ENCODE assay signal across 7 cellular contexts in genomic region chr20:30500444-30500814, GRCh38.
A peak's percentile ranks its signal among the peaks of the same experiment; 100 is the strongest.
DNase-seq lines count a peak whose midpoint lies in the region; TF ChIP-seq lines count a peak whose summit lies in the region.
"Not testable (repeated sequence)": the region's sequence is repeated elsewhere in the genome, so short reads cannot be mapped to it uniquely, and the experiment has no call there.

No MANE protein-coding gene starts in this region.

- not testable (repeated sequence) for H3K79me2 ChIP-seq in trophoblast cell (ENCODE audit: control insufficient read depth, insufficient read depth, low read length, poor library complexity)

- not testable (repeated sequence) for H2AFZ ChIP-seq in trophoblast cell (ENCODE audit: insufficient read depth, low read length, poor library complexity)

- not testable (repeated sequence) for H3K27ac ChIP-seq in esophagus muscularis mucosa (replicated peaks in 1 of 4); trophoblast cell (ENCODE audit: low read depth, low read length)

- H3K9me3 Mint-ChIP-seq in HFFc6; activated naive CD4-positive, alpha-beta T cell treated with anti-CD3 and anti-CD28 coated beads, Interleukin-2, amount 10 ng/mL, durations not matched to agents 7 days and 5 days: not testable (repeated sequence)

- peak; percentile 57 for TF ChIP-seq CTCF in HFFc6 (IDR thresholded peaks at IDR 0.05)
- peak; percentile 29 to 57 (median 43) for TF ChIP-seq CTCF in esophagus muscularis mucosa (IDR thresholded peaks at IDR 0.05)

- peak; percentile 7 for DNase-seq in HFFc6
- DNase-seq in NCI-H2227 (lab: John Stamatoyannopoulos, UW; ENCODE audit: unreplicated experiment), result peak; percentile 40
- peak; percentile 2 for DNase-seq in SIG-M5 treated with dmso at 0.1 percent for 504 hours (lab: John Stamatoyannopoulos, UW; ENCODE audit: unreplicated experiment)
- peak; percentile 33 for DNase-seq in activated naive CD4-positive, alpha-beta T cell treated with anti-CD3 and anti-CD28 coated beads, Interleukin-2, amount 10 ng/mL, durations not matched to agents 7 days and 5 days
- peak; percentile 74 for DNase-seq in esophagus muscularis mucosa (ENCODE audit: extremely low spot score)
- DNase-seq in inferior parietal cortex (ENCODE audit: extremely low spot score), result peak; percentile 1
- not testable (repeated sequence) for DNase-seq in trophoblast cell

- not testable (repeated sequence) for H3K4me1 Mint-ChIP-seq in HFFc6 (ENCODE audit: low read depth); activated naive CD4-positive, alpha-beta T cell treated with anti-CD3 and anti-CD28 coated beads, Interleukin-2, amount 10 ng/mL, durations not matched to agents 7 days and 5 days

- H4K12ac ChIP-seq in trophoblast cell (ENCODE audit: low read depth, low read length), result not testable (repeated sequence)

- H2BK5ac ChIP-seq in trophoblast cell (ENCODE audit: low read depth, low read length, poor library complexity), result not testable (repeated sequence)

- peak overlapping the region; percentile 39 for H3K4me2 ChIP-seq in trophoblast cell (ENCODE audit: low read length)

- H3K27me3 Mint-ChIP-seq in HFFc6 (ENCODE audit: insufficient read depth); activated naive CD4-positive, alpha-beta T cell treated with anti-CD3 and anti-CD28 coated beads, Interleukin-2, amount 10 ng/mL, durations not matched to agents 7 days and 5 days: not testable (repeated sequence)

- TF ChIP-seq POLR2A in esophagus muscularis mucosa (IDR thresholded peaks at IDR 0.05; ENCODE audit: low read depth), result not testable (repeated sequence)

- H3K27me3 ChIP-seq in esophagus muscularis mucosa, result peaks cover 0 to 49% (median 0%) of the 10 kb centered on the region in 4 donors
- H3K27me3 ChIP-seq in trophoblast cell (ENCODE audit: insufficient read depth, low read length), result not testable (repeated sequence)

- not testable (repeated sequence) for H3K27ac Mint-ChIP-seq in HFFc6; activated naive CD4-positive, alpha-beta T cell treated with anti-CD3 and anti-CD28 coated beads, Interleukin-2, amount 10 ng/mL, durations not matched to agents 7 days and 5 days

- WGBS in esophagus muscularis mucosa, result 14% methylated on average over 10 of the region's 10 CpGs
- WGBS in trophoblast cell (ENCODE audit: extremely low coverage, insufficient coverage, insufficient read length), result no CpG with 5 or more reads among the region's 10 CpGs

- not testable (repeated sequence) for H3K9ac ChIP-seq in trophoblast cell (ENCODE audit: low read length)

- H3K9me3 ChIP-seq in esophagus muscularis mucosa; trophoblast cell (ENCODE audit: insufficient read depth, low read depth, low read length): not testable (repeated sequence)

- H3K14ac ChIP-seq in trophoblast cell (ENCODE audit: low read length), result not testable (repeated sequence)

- intact Hi-C loops in esophagus muscularis mucosa (cut with DNase I), result not testable (repeated sequence)

- not testable (repeated sequence) for H2AK5ac ChIP-seq in trophoblast cell (ENCODE audit: low read length)

- not testable (repeated sequence) for H3K36me3 ChIP-seq in esophagus muscularis mucosa; trophoblast cell (ENCODE audit: control insufficient read depth in 1 of 2, insufficient read depth in 2 of 2, low read length in 2 of 2)

- H2BK12ac ChIP-seq in trophoblast cell (ENCODE audit: low read length), result not testable (repeated sequence)

- not testable (repeated sequence) for H3K4me3 Mint-ChIP-seq in HFFc6; activated naive CD4-positive, alpha-beta T cell treated with anti-CD3 and anti-CD28 coated beads, Interleukin-2, amount 10 ng/mL, durations not matched to agents 7 days and 5 days

- not testable (repeated sequence) for H3K4ac ChIP-seq in trophoblast cell (ENCODE audit: low read depth, low read length)

- not testable (repeated sequence) for H3K4me3 ChIP-seq in esophagus muscularis mucosa; trophoblast cell (ENCODE audit: low read depth, low read length)

- H3K18ac ChIP-seq in trophoblast cell (ENCODE audit: low read length), result not testable (repeated sequence)

- not testable (repeated sequence) for TF ChIP-seq EP300 in esophagus muscularis mucosa (IDR thresholded peaks at IDR 0.05)

- not testable (repeated sequence) for H4K91ac ChIP-seq in trophoblast cell (ENCODE audit: low read depth, low read length)

- peaks cover 0 to 13% (median 5%) of the 10 kb centered on the region in 4 donors for H3K4me1 ChIP-seq in esophagus muscularis mucosa
- H3K4me1 ChIP-seq in trophoblast cell (ENCODE audit: control insufficient read depth in 1 of 2, insufficient read depth in 2 of 2, low read length in 2 of 2), result not testable (repeated sequence)

- not testable (repeated sequence) for H3K79me1 ChIP-seq in trophoblast cell (ENCODE audit: low read length)

- CTCF ChIA-PET in activated naive CD4-positive, alpha-beta T cell treated with anti-CD3 and anti-CD28 coated beads, Interleukin-2, amount 10 ng/mL, durations not matched to agents 7 days and 5 days (lab: Charles Lee), result not testable (repeated sequence)

- H3K36me3 Mint-ChIP-seq in HFFc6 (ENCODE audit: low read depth); activated naive CD4-positive, alpha-beta T cell treated with anti-CD3 and anti-CD28 coated beads, Interleukin-2, amount 10 ng/mL, durations not matched to agents 7 days and 5 days: not testable (repeated sequence)

- H2BK120ac ChIP-seq in trophoblast cell (ENCODE audit: insufficient read depth, low read length, poor library complexity), result not testable (repeated sequence)

- H3K23ac ChIP-seq in trophoblast cell (ENCODE audit: low read length), result not testable (repeated sequence)

- not testable (repeated sequence) for H4K8ac ChIP-seq in trophoblast cell (ENCODE audit: low read depth, low read length)
